In the genomic region with DNA sequence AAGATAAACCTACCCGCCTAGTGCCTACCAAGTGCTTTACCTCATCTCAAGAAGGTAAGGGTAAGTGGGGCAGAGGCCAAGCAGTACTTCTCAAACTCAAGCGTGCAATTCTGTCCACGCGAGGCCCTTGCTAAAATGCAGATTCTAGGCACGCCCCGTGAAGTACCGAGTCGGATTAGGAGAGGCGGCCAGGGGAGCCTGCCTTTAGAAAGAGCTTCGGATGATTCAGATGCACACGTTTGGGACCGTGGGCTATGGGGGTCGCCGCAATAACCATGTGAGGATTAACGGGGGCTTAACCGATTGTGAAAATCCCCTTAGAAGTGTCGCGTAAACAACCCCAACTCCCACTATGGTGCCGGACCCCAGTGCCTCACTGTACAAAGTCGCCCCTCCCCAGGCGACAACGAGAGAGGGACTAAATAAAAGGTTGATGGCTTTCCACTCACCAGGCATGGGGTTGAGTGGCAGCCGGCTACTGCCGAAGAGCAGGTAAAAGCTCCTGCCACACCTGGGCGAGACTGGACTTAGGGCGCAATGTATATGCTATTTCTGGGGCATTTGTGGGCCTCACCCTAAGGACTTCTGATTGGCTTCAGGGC, we compare ENCODE assay signal across 1 cellular context.
TF ChIP-seq lines count a peak whose summit lies in the region.

No MANE protein-coding gene starts in this region.

TF ChIP-seq in HepG2, 621 proteins besides CTCF, POLR2A, EP300 and RAD21 (continued from another document and continues in another):
- TF ChIP-seq, protein P1, sequence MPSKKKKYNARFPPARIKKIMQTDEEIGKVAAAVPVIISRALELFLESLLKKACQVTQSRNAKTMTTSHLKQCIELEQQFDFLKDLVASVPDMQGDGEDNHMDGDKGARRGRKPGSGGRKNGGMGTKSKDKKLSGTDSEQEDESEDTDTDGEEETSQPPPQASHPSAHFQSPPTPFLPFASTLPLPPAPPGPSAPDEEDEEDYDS (CRISPR knock-in tag; IDR thresholded peaks at IDR 0.05): peak; percentile 97
- TF ChIP-seq RFXAP (CRISPR knock-in tag; IDR thresholded peaks at IDR 0.05; ENCODE audit: borderline replicate concordance) (no peak), BORCS8-MEF2B (CRISPR knock-in tag; IDR thresholded peaks at IDR 0.05) (peak; percentile 90), SSRP1 (CRISPR knock-in tag; IDR thresholded peaks at IDR 0.05) (peak; percentile 45; the same call in 1 of the 2 replicates), PHF21A (CRISPR knock-in tag; IDR thresholded peaks at IDR 0.05) (peak; percentile 69; the same call in 1 of the 2 replicates), NPAS2 (CRISPR knock-in tag; IDR thresholded peaks at IDR 0.05; ENCODE audit: borderline replicate concordance) (no peak), RFXANK (CRISPR knock-in tag; IDR thresholded peaks at IDR 0.05) (no peak), ZNF660 (CRISPR knock-in tag; IDR thresholded peaks at IDR 0.05; ENCODE audit: borderline replicate concordance, low read depth) (no peak), THYN1 (CRISPR knock-in tag; IDR thresholded peaks at IDR 0.05; ENCODE audit: borderline replicate concordance, low read depth) (peak; percentile 76; the same call in 1 of the 2 replicates), NCOR1 (IDR thresholded peaks at IDR 0.05; ENCODE audit: borderline replicate concordance, low read length) (no peak), HNRNPUL1 (IDR thresholded peaks at IDR 0.05; ENCODE audit: low read depth, low read length) (no peak), MATR3 (CRISPR knock-in tag; IDR thresholded peaks at IDR 0.05) (no peak), SMARCE1 (IDR thresholded peaks at IDR 0.05; ENCODE audit: borderline replicate concordance) (no peak), ZNF138 (CRISPR knock-in tag; IDR thresholded peaks at IDR 0.05; ENCODE audit: low read depth) (peak; percentile 88; the same call in 1 of the 2 replicates), MYNN (CRISPR knock-in tag; IDR thresholded peaks at IDR 0.05; ENCODE audit: low read depth) (no peak), MED1 (CRISPR knock-in tag; IDR thresholded peaks at IDR 0.05) (no peak), ZBTB1 (CRISPR knock-in tag; IDR thresholded peaks at IDR 0.05; ENCODE audit: borderline replicate concordance) (no peak), SALL1 (CRISPR knock-in tag; IDR thresholded peaks at IDR 0.05) (peak; percentile 80), MLLT10 (CRISPR knock-in tag; IDR thresholded peaks at IDR 0.05) (no peak), KDM5A (IDR thresholded peaks at IDR 0.05; ENCODE audit: borderline replicate concordance, low read length) (no peak; the same call in 1 of the 2 replicates), CC2D1A (CRISPR knock-in tag; IDR thresholded peaks at IDR 0.05) (no peak), HNF4A (CRISPR knock-in tag; IDR thresholded peaks at IDR 0.05) (peak; percentile 22; the same call in 1 of the 2 replicates)
- TF ChIP-seq, protein P2, sequence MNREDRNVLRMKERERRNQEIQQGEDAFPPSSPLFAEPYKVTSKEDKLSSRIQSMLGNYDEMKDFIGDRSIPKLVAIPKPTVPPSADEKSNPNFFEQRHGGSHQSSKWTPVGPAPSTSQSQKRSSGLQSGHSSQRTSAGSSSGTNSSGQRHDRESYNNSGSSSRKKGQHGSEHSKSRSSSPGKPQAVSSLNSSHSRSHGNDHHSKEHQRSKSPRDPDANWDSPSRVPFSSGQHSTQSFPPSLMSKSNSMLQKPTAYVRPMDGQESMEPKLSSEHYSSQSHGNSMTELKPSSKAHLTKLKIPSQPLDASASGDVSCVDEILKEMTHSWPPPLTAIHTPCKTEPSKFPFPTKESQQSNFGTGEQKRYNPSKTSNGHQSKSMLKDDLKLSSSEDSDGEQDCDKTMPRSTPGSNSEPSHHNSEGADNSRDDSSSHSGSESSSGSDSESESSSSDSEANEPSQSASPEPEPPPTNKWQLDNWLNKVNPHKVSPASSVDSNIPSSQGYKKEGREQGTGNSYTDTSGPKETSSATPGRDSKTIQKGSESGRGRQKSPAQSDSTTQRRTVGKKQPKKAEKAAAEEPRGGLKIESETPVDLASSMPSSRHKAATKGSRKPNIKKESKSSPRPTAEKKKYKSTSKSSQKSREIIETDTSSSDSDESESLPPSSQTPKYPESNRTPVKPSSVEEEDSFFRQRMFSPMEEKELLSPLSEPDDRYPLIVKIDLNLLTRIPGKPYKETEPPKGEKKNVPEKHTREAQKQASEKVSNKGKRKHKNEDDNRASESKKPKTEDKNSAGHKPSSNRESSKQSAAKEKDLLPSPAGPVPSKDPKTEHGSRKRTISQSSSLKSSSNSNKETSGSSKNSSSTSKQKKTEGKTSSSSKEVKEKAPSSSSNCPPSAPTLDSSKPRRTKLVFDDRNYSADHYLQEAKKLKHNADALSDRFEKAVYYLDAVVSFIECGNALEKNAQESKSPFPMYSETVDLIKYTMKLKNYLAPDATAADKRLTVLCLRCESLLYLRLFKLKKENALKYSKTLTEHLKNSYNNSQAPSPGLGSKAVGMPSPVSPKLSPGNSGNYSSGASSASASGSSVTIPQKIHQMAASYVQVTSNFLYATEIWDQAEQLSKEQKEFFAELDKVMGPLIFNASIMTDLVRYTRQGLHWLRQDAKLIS (CRISPR knock-in tag; IDR thresholded peaks at IDR 0.05): no peak
- TF ChIP-seq, protein P3, sequence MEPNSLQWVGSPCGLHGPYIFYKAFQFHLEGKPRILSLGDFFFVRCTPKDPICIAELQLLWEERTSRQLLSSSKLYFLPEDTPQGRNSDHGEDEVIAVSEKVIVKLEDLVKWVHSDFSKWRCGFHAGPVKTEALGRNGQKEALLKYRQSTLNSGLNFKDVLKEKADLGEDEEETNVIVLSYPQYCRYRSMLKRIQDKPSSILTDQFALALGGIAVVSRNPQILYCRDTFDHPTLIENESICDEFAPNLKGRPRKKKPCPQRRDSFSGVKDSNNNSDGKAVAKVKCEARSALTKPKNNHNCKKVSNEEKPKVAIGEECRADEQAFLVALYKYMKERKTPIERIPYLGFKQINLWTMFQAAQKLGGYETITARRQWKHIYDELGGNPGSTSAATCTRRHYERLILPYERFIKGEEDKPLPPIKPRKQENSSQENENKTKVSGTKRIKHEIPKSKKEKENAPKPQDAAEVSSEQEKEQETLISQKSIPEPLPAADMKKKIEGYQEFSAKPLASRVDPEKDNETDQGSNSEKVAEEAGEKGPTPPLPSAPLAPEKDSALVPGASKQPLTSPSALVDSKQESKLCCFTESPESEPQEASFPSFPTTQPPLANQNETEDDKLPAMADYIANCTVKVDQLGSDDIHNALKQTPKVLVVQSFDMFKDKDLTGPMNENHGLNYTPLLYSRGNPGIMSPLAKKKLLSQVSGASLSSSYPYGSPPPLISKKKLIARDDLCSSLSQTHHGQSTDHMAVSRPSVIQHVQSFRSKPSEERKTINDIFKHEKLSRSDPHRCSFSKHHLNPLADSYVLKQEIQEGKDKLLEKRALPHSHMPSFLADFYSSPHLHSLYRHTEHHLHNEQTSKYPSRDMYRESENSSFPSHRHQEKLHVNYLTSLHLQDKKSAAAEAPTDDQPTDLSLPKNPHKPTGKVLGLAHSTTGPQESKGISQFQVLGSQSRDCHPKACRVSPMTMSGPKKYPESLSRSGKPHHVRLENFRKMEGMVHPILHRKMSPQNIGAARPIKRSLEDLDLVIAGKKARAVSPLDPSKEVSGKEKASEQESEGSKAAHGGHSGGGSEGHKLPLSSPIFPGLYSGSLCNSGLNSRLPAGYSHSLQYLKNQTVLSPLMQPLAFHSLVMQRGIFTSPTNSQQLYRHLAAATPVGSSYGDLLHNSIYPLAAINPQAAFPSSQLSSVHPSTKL (CRISPR knock-in tag; IDR thresholded peaks at IDR 0.05): peak; percentile 38; the same call in 1 of the 2 replicates
- TF ChIP-seq, protein P4, sequence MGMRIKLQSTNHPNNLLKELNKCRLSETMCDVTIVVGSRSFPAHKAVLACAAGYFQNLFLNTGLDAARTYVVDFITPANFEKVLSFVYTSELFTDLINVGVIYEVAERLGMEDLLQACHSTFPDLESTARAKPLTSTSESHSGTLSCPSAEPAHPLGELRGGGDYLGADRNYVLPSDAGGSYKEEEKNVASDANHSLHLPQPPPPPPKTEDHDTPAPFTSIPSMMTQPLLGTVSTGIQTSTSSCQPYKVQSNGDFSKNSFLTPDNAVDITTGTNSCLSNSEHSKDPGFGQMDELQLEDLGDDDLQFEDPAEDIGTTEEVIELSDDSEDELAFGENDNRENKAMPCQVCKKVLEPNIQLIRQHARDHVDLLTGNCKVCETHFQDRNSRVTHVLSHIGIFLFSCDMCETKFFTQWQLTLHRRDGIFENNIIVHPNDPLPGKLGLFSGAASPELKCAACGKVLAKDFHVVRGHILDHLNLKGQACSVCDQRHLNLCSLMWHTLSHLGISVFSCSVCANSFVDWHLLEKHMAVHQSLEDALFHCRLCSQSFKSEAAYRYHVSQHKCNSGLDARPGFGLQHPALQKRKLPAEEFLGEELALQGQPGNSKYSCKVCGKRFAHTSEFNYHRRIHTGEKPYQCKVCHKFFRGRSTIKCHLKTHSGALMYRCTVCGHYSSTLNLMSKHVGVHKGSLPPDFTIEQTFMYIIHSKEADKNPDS (CRISPR knock-in tag; IDR thresholded peaks at IDR 0.05): no peak
- TF ChIP-seq, protein P5, sequence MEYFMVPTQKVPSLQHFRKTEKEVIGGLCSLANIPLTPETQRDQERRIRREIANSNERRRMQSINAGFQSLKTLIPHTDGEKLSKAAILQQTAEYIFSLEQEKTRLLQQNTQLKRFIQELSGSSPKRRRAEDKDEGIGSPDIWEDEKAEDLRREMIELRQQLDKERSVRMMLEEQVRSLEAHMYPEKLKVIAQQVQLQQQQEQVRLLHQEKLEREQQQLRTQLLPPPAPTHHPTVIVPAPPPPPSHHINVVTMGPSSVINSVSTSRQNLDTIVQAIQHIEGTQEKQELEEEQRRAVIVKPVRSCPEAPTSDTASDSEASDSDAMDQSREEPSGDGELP (IDR thresholded peaks at IDR 0.05; ENCODE audit: borderline replicate concordance, low read depth): no peak
- TF ChIP-seq, protein P6, sequence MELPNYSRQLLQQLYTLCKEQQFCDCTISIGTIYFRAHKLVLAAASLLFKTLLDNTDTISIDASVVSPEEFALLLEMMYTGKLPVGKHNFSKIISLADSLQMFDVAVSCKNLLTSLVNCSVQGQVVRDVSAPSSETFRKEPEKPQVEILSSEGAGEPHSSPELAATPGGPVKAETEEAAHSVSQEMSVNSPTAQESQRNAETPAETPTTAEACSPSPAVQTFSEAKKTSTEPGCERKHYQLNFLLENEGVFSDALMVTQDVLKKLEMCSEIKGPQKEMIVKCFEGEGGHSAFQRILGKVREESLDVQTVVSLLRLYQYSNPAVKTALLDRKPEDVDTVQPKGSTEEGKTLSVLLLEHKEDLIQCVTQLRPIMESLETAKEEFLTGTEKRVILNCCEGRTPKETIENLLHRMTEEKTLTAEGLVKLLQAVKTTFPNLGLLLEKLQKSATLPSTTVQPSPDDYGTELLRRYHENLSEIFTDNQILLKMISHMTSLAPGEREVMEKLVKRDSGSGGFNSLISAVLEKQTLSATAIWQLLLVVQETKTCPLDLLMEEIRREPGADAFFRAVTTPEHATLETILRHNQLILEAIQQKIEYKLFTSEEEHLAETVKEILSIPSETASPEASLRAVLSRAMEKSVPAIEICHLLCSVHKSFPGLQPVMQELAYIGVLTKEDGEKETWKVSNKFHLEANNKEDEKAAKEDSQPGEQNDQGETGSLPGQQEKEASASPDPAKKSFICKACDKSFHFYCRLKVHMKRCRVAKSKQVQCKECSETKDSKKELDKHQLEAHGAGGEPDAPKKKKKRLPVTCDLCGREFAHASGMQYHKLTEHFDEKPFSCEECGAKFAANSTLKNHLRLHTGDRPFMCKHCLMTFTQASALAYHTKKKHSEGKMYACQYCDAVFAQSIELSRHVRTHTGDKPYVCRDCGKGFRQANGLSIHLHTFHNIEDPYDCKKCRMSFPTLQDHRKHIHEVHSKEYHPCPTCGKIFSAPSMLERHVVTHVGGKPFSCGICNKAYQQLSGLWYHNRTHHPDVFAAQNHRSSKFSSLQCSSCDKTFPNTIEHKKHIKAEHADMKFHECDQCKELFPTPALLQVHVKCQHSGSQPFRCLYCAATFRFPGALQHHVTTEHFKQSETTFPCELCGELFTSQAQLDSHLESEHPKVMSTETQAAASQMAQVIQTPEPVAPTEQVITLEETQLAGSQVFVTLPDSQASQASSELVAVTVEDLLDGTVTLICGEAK (IDR thresholded peaks at IDR 0.05): no peak
- TF ChIP-seq, protein P6 (CRISPR knock-in tag; IDR thresholded peaks at IDR 0.05): peak; percentile 81
- TF ChIP-seq, protein P7, sequence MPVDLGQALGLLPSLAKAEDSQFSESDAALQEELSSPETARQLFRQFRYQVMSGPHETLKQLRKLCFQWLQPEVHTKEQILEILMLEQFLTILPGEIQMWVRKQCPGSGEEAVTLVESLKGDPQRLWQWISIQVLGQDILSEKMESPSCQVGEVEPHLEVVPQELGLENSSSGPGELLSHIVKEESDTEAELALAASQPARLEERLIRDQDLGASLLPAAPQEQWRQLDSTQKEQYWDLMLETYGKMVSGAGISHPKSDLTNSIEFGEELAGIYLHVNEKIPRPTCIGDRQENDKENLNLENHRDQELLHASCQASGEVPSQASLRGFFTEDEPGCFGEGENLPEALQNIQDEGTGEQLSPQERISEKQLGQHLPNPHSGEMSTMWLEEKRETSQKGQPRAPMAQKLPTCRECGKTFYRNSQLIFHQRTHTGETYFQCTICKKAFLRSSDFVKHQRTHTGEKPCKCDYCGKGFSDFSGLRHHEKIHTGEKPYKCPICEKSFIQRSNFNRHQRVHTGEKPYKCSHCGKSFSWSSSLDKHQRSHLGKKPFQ (CRISPR knock-in tag; IDR thresholded peaks at IDR 0.05; ENCODE audit: insufficient replicate concordance): peak; percentile 59
- TF ChIP-seq, protein P8, sequence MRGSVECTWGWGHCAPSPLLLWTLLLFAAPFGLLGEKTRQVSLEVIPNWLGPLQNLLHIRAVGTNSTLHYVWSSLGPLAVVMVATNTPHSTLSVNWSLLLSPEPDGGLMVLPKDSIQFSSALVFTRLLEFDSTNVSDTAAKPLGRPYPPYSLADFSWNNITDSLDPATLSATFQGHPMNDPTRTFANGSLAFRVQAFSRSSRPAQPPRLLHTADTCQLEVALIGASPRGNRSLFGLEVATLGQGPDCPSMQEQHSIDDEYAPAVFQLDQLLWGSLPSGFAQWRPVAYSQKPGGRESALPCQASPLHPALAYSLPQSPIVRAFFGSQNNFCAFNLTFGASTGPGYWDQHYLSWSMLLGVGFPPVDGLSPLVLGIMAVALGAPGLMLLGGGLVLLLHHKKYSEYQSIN (CRISPR knock-in tag; IDR thresholded peaks at IDR 0.05; ENCODE audit: borderline replicate concordance): no peak
